ENCODE assay signal across 20 cellular contexts in the genomic region with DNA sequence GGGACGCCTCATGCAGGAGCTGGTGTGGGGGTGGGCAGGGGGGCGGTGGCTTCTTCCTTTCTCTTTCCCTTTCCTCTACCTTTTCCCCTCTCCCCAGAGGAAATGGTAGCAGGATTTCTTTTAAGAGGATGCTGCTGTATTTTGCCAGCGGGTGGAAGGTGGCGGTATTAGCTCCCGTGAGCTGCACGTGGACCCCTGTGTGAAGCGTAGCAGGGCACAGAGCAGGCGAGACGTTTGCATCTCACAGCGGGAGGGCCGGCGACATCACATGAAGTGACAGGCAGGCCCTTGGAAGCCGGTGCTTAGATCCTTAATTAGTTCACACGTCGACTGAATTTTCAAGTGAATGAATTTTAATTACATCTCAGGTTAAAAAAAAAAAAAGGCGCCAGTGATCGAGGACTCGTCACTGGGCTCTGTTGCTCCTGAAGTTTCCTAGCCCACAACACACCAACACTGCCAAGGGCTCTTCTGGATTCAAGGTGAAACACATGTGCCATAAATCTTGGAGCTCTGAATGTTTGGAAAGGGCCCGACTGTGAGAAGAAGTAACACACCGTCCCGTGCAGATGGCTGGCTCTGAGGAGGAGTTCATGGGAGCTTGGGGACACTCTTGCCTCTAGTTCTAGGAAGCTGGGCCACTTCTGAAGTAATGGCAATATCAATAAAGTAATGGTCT. TPM values are rescaled to one million over a fixed set of nuclear protein-coding genes. Genes with fewer than 3 reads are reported as not detected.
A peak's percentile ranks its signal among the peaks of the same experiment; 100 is the strongest.
DNase-seq lines count a peak whose midpoint lies in the region; ATAC-seq and TF ChIP-seq lines count a peak whose summit lies in the region.
"Had no signal": no experiment of that assay in that cellular context is flagged by ENCODE, and none has a peak within 500 bp of the region (broad histone marks: within the 10 kb centered on the region; RNA-seq: fewer than 3 reads in every experiment).

No MANE protein-coding gene starts in this region.

- H3K27me3 ChIP-seq in mammary epithelial cell (ENCODE audit: insufficient read depth, low read length) (no peaks in the 10 kb centered on the region), neural progenitor cell (no peaks in the 10 kb centered on the region), heart right ventricle (no peaks in the 10 kb centered on the region)
- H3K27me3 ChIP-seq: gastroesophageal sphincter, transverse colon had no signal

- no TSS peak for BruUV-seq in mammary epithelial cell (replicated peaks; lab: Mats Ljungman, UMichigan)

- CTCF ChIA-PET in mammary epithelial cell (lab: Charles Lee; ENCODE audit: low non-redundant PET) = no interaction called here

- H3K27ac ChIP-seq in mammary epithelial cell (ENCODE audit: insufficient read depth, low read depth, low read length) = peak overlapping the region; percentile 44
- H3K27ac ChIP-seq in neural progenitor cell = no peak overlapping the region
- no peak overlapping the region for H3K27ac ChIP-seq in heart right ventricle
- H3K27ac ChIP-seq: gastroesophageal sphincter, spleen, transverse colon had no signal

- H3K9me3 ChIP-seq in mammary epithelial cell (replicated peaks; ENCODE audit: insufficient read depth, low read length) (no peaks in the 10 kb centered on the region), neural progenitor cell (ENCODE audit: low read depth) (no peaks in the 10 kb centered on the region), heart right ventricle (no peaks in the 10 kb centered on the region)
- H3K9me3 ChIP-seq: gastroesophageal sphincter, spleen, transverse colon had no signal

- peaks cover 2% of the 10 kb centered on the region for H3K9me3 Mint-ChIP-seq in neural progenitor cell
- H3K9me3 Mint-ChIP-seq in activated T-helper 17 cell treated with anti-CD3 and anti-CD28 coated beads, Interleukin-2, amount 50 U/mL, for 72 hours = no peaks in the 10 kb centered on the region
- H3K9me3 Mint-ChIP-seq: activated CD4-positive, alpha-beta memory T cell treated with anti-CD3 and anti-CD28 coated beads, Interleukin-2, amount 10 ng/mL, durations not matched to agents 7 days and 5 days; activated naive CD8-positive, alpha-beta T cell treated with anti-CD3 and anti-CD28 coated beads, Interleukin-2, amount 50 U/mL, for 24 hours; naive B cell; stimulated activated naive B cell treated with anti-CD40 and anti-IgM and Interleukin-4, amounts not matched to agents 10 μg/mL and 1 μg/mL and 100 μg/mL, for 72 hours had no signal

- no peak overlapping the region for H3K9ac ChIP-seq in mammary epithelial cell (ENCODE audit: insufficient read depth, low read length)
- no peak overlapping the region for H3K9ac ChIP-seq in neural progenitor cell

- no peak overlapping the region for H2AFZ ChIP-seq in mammary epithelial cell (ENCODE audit: low read depth, low read length)
- no peak overlapping the region for H2AFZ ChIP-seq in neural progenitor cell (replicated peaks)

- in situ Hi-C loops in mammary epithelial cell (cut with MboI; ENCODE audit: low sequenced_read_pairs in 2 of 2) = no loop called here

- ATAC-seq in activated T-helper 17 cell treated with anti-CD3 and anti-CD28 coated beads, Interleukin-2, amount 50 U/mL, for 72 hours (replicated peaks) = no peak
- no peak for ATAC-seq in heart right ventricle
- ATAC-seq: activated naive CD8-positive, alpha-beta T cell treated with anti-CD3 and anti-CD28 coated beads, Interleukin-2, amount 50 U/mL, for 24 hours; gastroesophageal sphincter; stimulated activated naive B cell treated with anti-CD40 and anti-IgM and Interleukin-4, amounts not matched to agents 10 μg/mL and 1 μg/mL and 100 μg/mL, for 72 hours had no signal

- H3K4me3 ChIP-seq in mammary epithelial cell (replicated peaks in 1 of 3; ENCODE audit: insufficient read depth in 1 of 3, low read depth in 2 of 3, low read length in 3 of 3) = no peak overlapping the region
- no peak overlapping the region for H3K4me3 ChIP-seq in neural progenitor cell
- H3K4me3 ChIP-seq in heart right ventricle = no peak overlapping the region
- H3K4me3 ChIP-seq: gastroesophageal sphincter, spleen, transverse colon had no signal

- DNase-seq in ELR (ENCODE audit: low read depth) (peak; percentile 58), NCI-H1417 (lab: John Stamatoyannopoulos, UW) (peak in 2 of 3 experiments; percentile 7 to 51), mammary epithelial cell (no peak), neural progenitor cell (ENCODE audit: low spot score) (peak; percentile 48), heart right ventricle (no peak), NCI-H2107 (lab: John Stamatoyannopoulos, UW) (no peak), cerebellar nuclear complex (lab: John Stamatoyannopoulos, UW) (no peak)
- DNase-seq: activated CD4-positive, alpha-beta memory T cell treated with anti-CD3 and anti-CD28 coated beads, Interleukin-2, amount 10 ng/mL, durations not matched to agents 7 days and 5 days; activated naive CD8-positive, alpha-beta T cell treated with anti-CD3 and anti-CD28 coated beads, Interleukin-2, amount 50 U/mL, for 24 hours; activated T-cell treated with anti-CD3 and anti-CD28 coated beads, Interleukin-2, amount 50 U/mL, for 48 hours; C1 segment of cervical spinal cord; DMS53; naive B cell; NCI-H2029; NCI-H526 treated with DMSO at 0.1 percent for 48 hours; spleen; stimulated activated naive B cell treated with anti-CD40 and anti-IgM and Interleukin-4, amounts not matched to agents 10 μg/mL and 1 μg/mL and 100 μg/mL, for 72 hours; transverse colon had no signal

- H3K36me3 ChIP-seq in mammary epithelial cell (ENCODE audit: insufficient read depth, low read length) (peaks cover 3% of the 10 kb centered on the region), neural progenitor cell (no peaks in the 10 kb centered on the region), heart right ventricle (peaks cover 0 to 28% (median 0%) of the 10 kb centered on the region in 9 donors)

- TF ChIP-seq CTCF in mammary epithelial cell (conservative IDR thresholded peaks at IDR 0.05 in 1 of 2, IDR thresholded peaks at IDR 0.05 in 1 of 2; ENCODE audit: extremely low read depth in 1 of 2, insufficient read depth in 1 of 2, low read depth in 1 of 2, low read length in 2 of 2) = no peak
- TF ChIP-seq CTCF in neural progenitor cell (IDR thresholded peaks at IDR 0.05) = no peak
- TF ChIP-seq CTCF in heart right ventricle (IDR thresholded peaks at IDR 0.05) = no peak

- H3K27me3 Mint-ChIP-seq in neural progenitor cell (ENCODE audit: insufficient read depth, low read depth) = peaks cover 11% of the 10 kb centered on the region
- H3K27me3 Mint-ChIP-seq in activated T-helper 17 cell treated with anti-CD3 and anti-CD28 coated beads, Interleukin-2, amount 50 U/mL, for 72 hours = no peaks in the 10 kb centered on the region
- H3K27me3 Mint-ChIP-seq: activated CD4-positive, alpha-beta memory T cell treated with anti-CD3 and anti-CD28 coated beads, Interleukin-2, amount 10 ng/mL, durations not matched to agents 7 days and 5 days; activated naive CD8-positive, alpha-beta T cell treated with anti-CD3 and anti-CD28 coated beads, Interleukin-2, amount 50 U/mL, for 24 hours; naive B cell; stimulated activated naive B cell treated with anti-CD40 and anti-IgM and Interleukin-4, amounts not matched to agents 10 μg/mL and 1 μg/mL and 100 μg/mL, for 72 hours had no signal

- dilution Hi-C loops in mammary epithelial cell (cut with HindIII; ENCODE audit: low sequenced_read_pairs) = no loop called here

- peak overlapping the region; percentile 29 for H3K4me2 ChIP-seq in mammary epithelial cell (ENCODE audit: insufficient read depth, low read depth, low read length)
- H3K4me2 ChIP-seq in neural progenitor cell = no peak overlapping the region

- no peaks in the 10 kb centered on the region for H4K20me1 ChIP-seq in mammary epithelial cell (ENCODE audit: insufficient read depth, low read length)
- no peaks in the 10 kb centered on the region for H4K20me1 ChIP-seq in neural progenitor cell (ENCODE audit: low read depth)

- H3F3A ChIP-seq in neural progenitor cell (ENCODE audit: low read depth) = no peaks in the 10 kb centered on the region

- peaks cover 35% of the 10 kb centered on the region for H3K4me1 Mint-ChIP-seq in neural progenitor cell
- H3K4me1 Mint-ChIP-seq in activated T-helper 17 cell treated with anti-CD3 and anti-CD28 coated beads, Interleukin-2, amount 50 U/mL, for 72 hours = no peaks in the 10 kb centered on the region
- H3K4me1 Mint-ChIP-seq: activated CD4-positive, alpha-beta memory T cell treated with anti-CD3 and anti-CD28 coated beads, Interleukin-2, amount 10 ng/mL, durations not matched to agents 7 days and 5 days; activated naive CD8-positive, alpha-beta T cell treated with anti-CD3 and anti-CD28 coated beads, Interleukin-2, amount 50 U/mL, for 24 hours; naive B cell; stimulated activated naive B cell treated with anti-CD40 and anti-IgM and Interleukin-4, amounts not matched to agents 10 μg/mL and 1 μg/mL and 100 μg/mL, for 72 hours had no signal

- H3K4me3 Mint-ChIP-seq in neural progenitor cell = no peak overlapping the region
- H3K4me3 Mint-ChIP-seq in activated T-helper 17 cell treated with anti-CD3 and anti-CD28 coated beads, Interleukin-2, amount 50 U/mL, for 72 hours = no peak overlapping the region
- H3K4me3 Mint-ChIP-seq: activated CD4-positive, alpha-beta memory T cell treated with anti-CD3 and anti-CD28 coated beads, Interleukin-2, amount 10 ng/mL, durations not matched to agents 7 days and 5 days; activated naive CD8-positive, alpha-beta T cell treated with anti-CD3 and anti-CD28 coated beads, Interleukin-2, amount 50 U/mL, for 24 hours; naive B cell; stimulated activated naive B cell treated with anti-CD40 and anti-IgM and Interleukin-4, amounts not matched to agents 10 μg/mL and 1 μg/mL and 100 μg/mL, for 72 hours had no signal

- H3K79me2 ChIP-seq in mammary epithelial cell (ENCODE audit: insufficient read depth, low read length) (no peaks in the 10 kb centered on the region), neural progenitor cell (ENCODE audit: low read depth) (no peaks in the 10 kb centered on the region)

- peaks cover 16% of the 10 kb centered on the region for H3K4me1 ChIP-seq in mammary epithelial cell (ENCODE audit: insufficient read depth, low read length)
- peaks cover 14% of the 10 kb centered on the region for H3K4me1 ChIP-seq in neural progenitor cell
- H3K4me1 ChIP-seq in heart right ventricle = peaks cover 0 to 11% (median 5%) of the 10 kb centered on the region in 9 donors
- H3K4me1 ChIP-seq: gastroesophageal sphincter, spleen, transverse colon had no signal

- WGBS in mammary epithelial cell (ENCODE audit: low coverage, missing lambda C conversion rate) = 92% methylated on average over 21 of the region's 21 CpGs
- 77 to 82% methylated on average over 21 of the region's 21 CpGs for WGBS in heart right ventricle, 2 donors

- H3K27ac Mint-ChIP-seq in neural progenitor cell = no peak overlapping the region
- no peak overlapping the region for H3K27ac Mint-ChIP-seq in activated T-helper 17 cell treated with anti-CD3 and anti-CD28 coated beads, Interleukin-2, amount 50 U/mL, for 72 hours
- H3K27ac Mint-ChIP-seq: activated CD4-positive, alpha-beta memory T cell treated with anti-CD3 and anti-CD28 coated beads, Interleukin-2, amount 10 ng/mL, durations not matched to agents 7 days and 5 days; activated naive CD8-positive, alpha-beta T cell treated with anti-CD3 and anti-CD28 coated beads, Interleukin-2, amount 50 U/mL, for 24 hours; stimulated activated naive B cell treated with anti-CD40 and anti-IgM and Interleukin-4, amounts not matched to agents 10 μg/mL and 1 μg/mL and 100 μg/mL, for 72 hours had no signal

- intact Hi-C loops in mammary epithelial cell (cut with micrococcal nuclease) = no loop called here
- intact Hi-C loops in heart right ventricle (cut with DNase I) = no loop called here

- peaks cover 4% of the 10 kb centered on the region for H3K36me3 Mint-ChIP-seq in neural progenitor cell
- H3K36me3 Mint-ChIP-seq in activated T-helper 17 cell treated with anti-CD3 and anti-CD28 coated beads, Interleukin-2, amount 50 U/mL, for 72 hours (ENCODE audit: low read depth) = peaks cover 9% of the 10 kb centered on the region

RNA-seq across cellular contexts. Expression of a gene that starts 45.8 kb away (rescaled TPM):
- total RNA-seq in mammary epithelial cell (under 1 TPM; under 0.01 to 0.71 TPM), neural progenitor cell (ENCODE audit: low replicate concordance) (12.8 and 13.2 TPM in 2 replicates), heart right ventricle (10 to 100 TPM in 1 of 10 donors, 1 to 10 TPM in 7, under 1 TPM in 2; 0.11 to 10.7 (median 2.6) TPM)
- polyA plus RNA-seq in mammary epithelial cell (0.42 TPM), heart right ventricle (under 1 TPM; 0.13 to 0.37 TPM)
- polyA minus RNA-seq in mammary epithelial cell = 2.0 TPM
- total RNA-seq in activated T-helper 17 cell treated with anti-CD3 and anti-CD28 coated beads, Interleukin-2, amount 50 U/mL, for 72 hours = not detected
- total RNA-seq: activated CD4-positive, alpha-beta memory T cell treated with anti-CD3 and anti-CD28 coated beads, Interleukin-2, amount 10 ng/mL, durations not matched to agents 7 days and 5 days had no signal

Comparison
In these comparisons a context has a peak if more than half of its experiments do, and no peak if none do; other contexts are left out.
1. DNase-seq: peak in ELR (single experiment), NCI-H1417 (2 of 3) and neural progenitor cell (single experiment); none in mammary epithelial cell (single experiment), heart right ventricle (0 of 2), NCI-H2107 (single experiment) and cerebellar nuclear complex (0 of 2).